15 cellular contexts compared by ENCODE assay signal in the genomic region with DNA sequence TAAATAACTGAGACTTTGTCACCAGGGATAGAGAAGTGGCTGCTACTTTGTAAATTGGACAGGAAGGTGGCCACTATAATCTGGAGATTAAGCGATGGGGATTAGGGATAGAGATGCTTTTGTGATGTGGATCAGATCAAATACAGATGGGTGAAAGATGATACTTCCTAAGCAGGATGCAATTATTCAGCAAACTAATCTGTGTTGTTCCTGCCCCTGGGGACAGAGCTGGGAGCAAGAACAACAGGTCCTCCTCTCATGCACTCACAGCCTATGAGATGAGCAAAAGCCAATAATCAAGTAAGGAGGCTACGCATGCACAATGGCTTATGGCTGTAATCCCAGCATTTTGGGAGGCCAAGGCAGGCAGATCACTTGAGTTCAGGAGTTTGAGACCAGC. TPM values are rescaled to one million over a fixed set of nuclear protein-coding genes. Genes with fewer than 3 reads are reported as not detected.
"Had no signal": no experiment of that assay in that cellular context is flagged by ENCODE, and none has a peak within 500 bp of the region (broad histone marks: within the 10 kb centered on the region; RNA-seq: fewer than 3 reads in every experiment).

No MANE protein-coding gene starts in this region.

- H3K4me3 ChIP-seq: adrenal gland, colonic mucosa, left ventricle myocardium inferior, psoas muscle, spleen, tibial artery, uterus had no signal

- H3K4me1 ChIP-seq: colonic mucosa, psoas muscle had no signal

- DNase-seq: activated CD4-positive, alpha-beta T cell treated with anti-CD3 and anti-CD28 coated beads for 48 hours; activated naive CD4-positive, alpha-beta T cell treated with anti-CD3 and anti-CD28 coated beads, Interleukin-2, amount 10 ng/mL, durations not matched to agents 7 days and 5 days; adrenal gland; colonic mucosa; left ventricle myocardium inferior; mesendoderm; occipital lobe; psoas muscle; spleen; stimulated activated CD4-positive, alpha-beta T cell treated with anti-CD3 and anti-CD28 coated beads, Interleukin-1b, Interleukin-23, amount 100 ng/mL, for 48 hours; tibial artery; uterus had no signal

- H3K36me3 ChIP-seq: adrenal gland, colonic mucosa, left ventricle myocardium inferior, spleen, uterus had no signal

- H3K27ac ChIP-seq: adrenal gland, colonic mucosa, left ventricle myocardium inferior, psoas muscle, spleen, tibial artery, uterus had no signal

- H3K27me3 ChIP-seq: adrenal gland, tibial artery had no signal

- H3K9me3 ChIP-seq: adrenal gland, colonic mucosa, left ventricle myocardium inferior, psoas muscle, spleen, tibial artery, uterus had no signal

- ATAC-seq: psoas muscle; sciatic nerve; stimulated activated memory B cell treated with anti-CD40 and anti-IgM and Interleukin-4, amounts not matched to agents 10 μg/mL and 1 μg/mL and 100 μg/mL, for 72 hours had no signal

RNA-seq across cellular contexts. Expression of a gene that starts 4.6 kb away (rescaled TPM):
- total RNA-seq: activated T-helper 2 cell treated with anti-CD3 and anti-CD28 coated beads, Interferon-gamma antibody, Interleukin-2, Interleukin-4, amounts not matched to agents 10 μg/mL and 5 μg/mL and 100 μg/mL, durations not matched to agents 14 hours and 24 hours and 36 hours; occipital lobe had no signal
